In genomic region chr2:173961346-173961705, GRCh38 we compare ENCODE assay signal across 11 cellular contexts. TPM values are rescaled to one million over a fixed set of nuclear protein-coding genes. Genes with fewer than 3 reads are reported as not detected.
DNase-seq lines count a peak whose midpoint lies in the region; ATAC-seq, FAIRE-seq and TF ChIP-seq lines count a peak whose summit lies in the region.
"Had no signal": no experiment of that assay in that cellular context is flagged by ENCODE, and none has a peak within 500 bp of the region (broad histone marks: within the 10 kb centered on the region; RNA-seq: fewer than 3 reads in every experiment).

No MANE protein-coding gene starts in this region.

- peaks cover 7% of the 10 kb centered on the region for H3K9me3 Mint-ChIP-seq in mesothelial cell of epicardium

- H3K4me1 Mint-ChIP-seq in mesothelial cell of epicardium = peaks cover 46% of the 10 kb centered on the region

- no TSS peak for BruUV-seq in HepG2 (replicated peaks; lab: Mats Ljungman, UMichigan)

- intact Hi-C loops in HepG2 (cut with micrococcal nuclease; ENCODE audit: unreplicated experiment) (loop anchor here (5.0 kb wide), 2 partner anchors 41 to 44 kb away; no protein-coding TSS in a partner anchor), right lobe of liver (cut with DNase I) (no loop called here)

- H3K9me3 ChIP-seq in HepG2 (ENCODE audit: low read length) = no peaks in the 10 kb centered on the region
- H3K9me3 ChIP-seq in right lobe of liver = no peaks in the 10 kb centered on the region
- H3K9me3 ChIP-seq in fibroblast of lung (ENCODE audit: control insufficient read depth, insufficient read depth, low read depth, low read length) = no peaks in the 10 kb centered on the region
- peaks cover 0 to 5% (median 0%) of the 10 kb centered on the region in 3 donors for H3K9me3 ChIP-seq in gastroesophageal sphincter

- 68% methylated on average over 1 of the region's 1 CpG for whole genome bisulfite sequencing in HepG2 (ENCODE audit: low lambda C conversion rate)
- WGBS in right lobe of liver (ENCODE audit: insufficient coverage, low coverage, low lambda C conversion rate, missing lambda C conversion rate) = 83% methylated on average over 1 of the region's 1 CpG
- 60 to 93% methylated on average over 1 of the region's 1 CpG for WGBS in gastroesophageal sphincter (ENCODE audit: low coverage in 1 of 2), 2 donors

- H3K4me2 ChIP-seq in HepG2 (ENCODE audit: low read depth, low read length) (peak overlapping the region; percentile 78), fibroblast of lung (ENCODE audit: extremely low read depth, insufficient read depth, low read length) (no peak overlapping the region)

- H3K27ac Mint-ChIP-seq in mesothelial cell of epicardium = no peak overlapping the region

- H3K4me3 ChIP-seq in HepG2 (replicated peaks in 1 of 3; ENCODE audit: insufficient read depth in 1 of 3, low read depth in 2 of 3, low read length in 3 of 3) (peak overlapping the region in 2 of 3 experiments; percentile 83 to 85; a peak in 3 of 6 replicates), right lobe of liver (no peak overlapping the region), fibroblast of lung (replicated peaks in 1 of 4; ENCODE audit: control extremely low read depth in 1 of 4, insufficient read depth in 1 of 4, low read depth in 3 of 4, low read length in 4 of 4) (peak overlapping the region in 1 of 4 experiments; percentile 99), gastroesophageal sphincter (no peak overlapping the region)

- H3K79me2 ChIP-seq in HepG2 (ENCODE audit: insufficient read depth, low read length) = peaks cover 78% of the 10 kb centered on the region
- H3K79me2 ChIP-seq in fibroblast of lung (ENCODE audit: control insufficient read depth, insufficient read depth, low read length) = peaks cover 69% of the 10 kb centered on the region

- TF ChIP-seq CTCF in HepG2 (CRISPR knock-in tag; IDR thresholded peaks at IDR 0.05) (no peak), right lobe of liver (IDR thresholded peaks at IDR 0.05) (no peak), fibroblast of lung (conservative IDR thresholded peaks at IDR 0.05 in 1 of 2, IDR thresholded peaks at IDR 0.05 in 1 of 2; ENCODE audit: low read depth in 1 of 2, low read length in 2 of 2) (no peak), gastroesophageal sphincter (IDR thresholded peaks at IDR 0.05) (no peak), mesothelial cell of epicardium (IDR thresholded peaks at IDR 0.05; ENCODE audit: unreplicated experiment) (no peak)

- H3K27ac ChIP-seq in HepG2 (ENCODE audit: extremely low read length, insufficient read depth, low read length) (peak overlapping the region; percentile 95), right lobe of liver (no peak overlapping the region), fibroblast of lung (ENCODE audit: insufficient read depth, low read length) (no peak overlapping the region), gastroesophageal sphincter (no peak overlapping the region)

- H4K20me1 ChIP-seq in HepG2 (ENCODE audit: insufficient read depth, low read length) (peaks cover 58% of the 10 kb centered on the region), fibroblast of lung (ENCODE audit: control insufficient read depth, extremely low read depth, insufficient read depth, low read length) (peaks cover 2% of the 10 kb centered on the region)

- TF ChIP-seq POLR2A in HepG2 (IDR thresholded peaks at IDR 0.05; ENCODE audit: insufficient read depth in 1 of 2, low read depth in 2 of 2, low read length in 2 of 2) = no peak
- TF ChIP-seq POLR2A in right lobe of liver (IDR thresholded peaks at IDR 0.05) = no peak
- no peak for TF ChIP-seq POLR2A in gastroesophageal sphincter (IDR thresholded peaks at IDR 0.05)

- H2AFZ ChIP-seq in HepG2 (ENCODE audit: low read length) (no peak overlapping the region), fibroblast of lung (ENCODE audit: low read length) (no peak overlapping the region)

- TF ChIP-seq EP300 in HepG2 (IDR thresholded peaks at IDR 0.05; ENCODE audit: low read depth in 2 of 2, low read length in 2 of 2) = no peak
- no peak for TF ChIP-seq EP300 in HepG2 (CRISPR knock-in tag; IDR thresholded peaks at IDR 0.05; ENCODE audit: borderline replicate concordance)
- no peak for TF ChIP-seq EP300 in gastroesophageal sphincter (IDR thresholded peaks at IDR 0.05)

- in situ Hi-C loops in HepG2 (cut with HindIII; ENCODE audit: extremely low pct_ligation_motif_present, low pct_unique_long_range_greater_than_20kb) (no loop called here), KBM-7 (cut with MboI; ENCODE audit: low pct_unique_long_range_greater_than_20kb, low sequenced_read_pairs) (no loop called here)

- no peak overlapping the region for H3K4me3 Mint-ChIP-seq in mesothelial cell of epicardium

- TF ChIP-seq RAD21 in HepG2 (CRISPR knock-in tag; IDR thresholded peaks at IDR 0.05) = no peak

- H3K36me3 ChIP-seq in HepG2 (replicated peaks in 1 of 2; ENCODE audit: control insufficient read depth in 1 of 2, insufficient read depth in 2 of 2, low read length in 2 of 2) (peaks cover 0 to 13% of the 10 kb centered on the region in 2 experiments), right lobe of liver (no peaks in the 10 kb centered on the region), fibroblast of lung (ENCODE audit: control insufficient read depth, insufficient read depth, low read length) (no peaks in the 10 kb centered on the region), gastroesophageal sphincter (peaks cover 0 to 4% of the 10 kb centered on the region in 2 donors)

- POLR2A ChIA-PET in HepG2 (lab: Yijun Ruan, JAX) = interaction anchor here (0.6 to 1.3 kb wide), 3 partner anchors 9 to 129 kb away, joined by 3 to 6 read pairs (median 4); no protein-coding TSS in a partner anchor

- no peaks in the 10 kb centered on the region for H3K27me3 Mint-ChIP-seq in mesothelial cell of epicardium (ENCODE audit: low read depth)

- ATAC-seq in HepG2 (no peak), right lobe of liver (no peak), gastroesophageal sphincter (no peak)

- peak; percentile 73 for DNase-seq in HepG2 (ENCODE audit: low spot score)
- no peak for DNase-seq in right lobe of liver
- no peak for DNase-seq in RCC 7860 (ENCODE audit: low spot score)
- peak; percentile 31 to 68 for DNase-seq in fibroblast of lung (ENCODE audit: low read depth in 2 of 2)
- no peak for DNase-seq in mesothelial cell of epicardium (ENCODE audit: low spot score in 2 of 2, unreplicated experiment in 2 of 2)
- no peak for DNase-seq in GM03348 (ENCODE audit: low spot score)
- DNase-seq in KBM-7 = no peak
- DNase-seq: kidney, NCI-H187 treated with DMSO at 0.1 percent for 48 hours, Right ventricle myocardium superior had no signal

- CTCF ChIA-PET in HepG2 (lab: Yijun Ruan, JAX; ENCODE audit: low intra/inter-chr PET ratio, low total read pairs) = no interaction called here

- H3K27me3 ChIP-seq in HepG2 (ENCODE audit: control insufficient read depth in 1 of 2, insufficient read depth in 2 of 2, low read length in 2 of 2) (no peaks in the 10 kb centered on the region; a peak in 1 of 5 replicates), right lobe of liver (no peaks in the 10 kb centered on the region), fibroblast of lung (ENCODE audit: control insufficient read depth, insufficient read depth, low read length) (no peaks in the 10 kb centered on the region), gastroesophageal sphincter (no peaks in the 10 kb centered on the region)

- no peak overlapping the region for H3K9ac ChIP-seq in HepG2 (ENCODE audit: insufficient read depth, low read depth, low read length)
- H3K9ac ChIP-seq in fibroblast of lung (ENCODE audit: insufficient read depth, low read length) = no peak overlapping the region

- H3K4me1 ChIP-seq in HepG2 (ENCODE audit: insufficient read depth, low read length) (peaks cover 55% of the 10 kb centered on the region), right lobe of liver (peaks cover 0 to 39% (median 9%) of the 10 kb centered on the region in 4 donors), fibroblast of lung (ENCODE audit: control insufficient read depth, extremely low read depth, insufficient read depth, low read length) (no peaks in the 10 kb centered on the region), gastroesophageal sphincter (peaks cover 7 to 73% (median 14%) of the 10 kb centered on the region in 3 donors)

- no peak for FAIRE-seq in HepG2 (lab: Jason Lieb, UNC)
- peak; percentile 50 for FAIRE-seq in RCC 7860 (lab: Jason Lieb, UNC)
- FAIRE-seq: kidney had no signal

- peaks cover 25% of the 10 kb centered on the region for H3K36me3 Mint-ChIP-seq in mesothelial cell of epicardium

TF ChIP-seq in HepG2, 621 proteins besides CTCF, POLR2A, EP300 and RAD21 (continues in another document):
- TF ChIP-seq ZNF382 (CRISPR knock-in tag; IDR thresholded peaks at IDR 0.05; ENCODE audit: borderline replicate concordance) (no peak), MYC (CRISPR knock-in tag; IDR thresholded peaks at IDR 0.05; ENCODE audit: borderline replicate concordance) (no peak)

RNA-seq across cellular contexts. Expression of gene SP3, which starts 3.8 kb away (rescaled TPM):
- total RNA-seq in HepG2 (2016; rRNA removed; fragmentation: Illumina TruSeq; extraction: Trizol) = 132 and 171 TPM in 2 replicates
- total RNA-seq in HepG2 (2016; cell fraction: cytosol; rRNA removed; fragmentation: Illumina TruSeq; extraction: Trizol; ENCODE audit: low read depth) = 46.7 and 54.6 TPM in 2 replicates
- 129 and 171 TPM in 2 replicates for total RNA-seq in HepG2 (2016; cell fraction: insoluble cytoplasmic fraction; rRNA removed; fragmentation: Illumina TruSeq; extraction: Trizol)
- 117 and 137 TPM in 2 replicates for total RNA-seq in HepG2 (2016; cell fraction: membrane; rRNA removed; fragmentation: Illumina TruSeq; extraction: Trizol)
- 111 and 118 TPM in 2 replicates for total RNA-seq in HepG2 (2016; cell fraction: nucleus; rRNA removed; fragmentation: Illumina TruSeq; extraction: Trizol)
- polyA plus RNA-seq in HepG2 (2011; rRNA removed) = 53.9 and 57.3 TPM in 2 replicates
- 24.5 and 38.2 TPM in 2 replicates for polyA plus RNA-seq in HepG2 (2011; cell fraction: cytosol; rRNA removed)
- polyA plus RNA-seq in HepG2 (2011; cell fraction: nucleus; rRNA removed) = 29.7 TPM in 2 replicates
- 42.0 and 48.0 TPM in 2 replicates for polyA plus RNA-seq in HepG2 (2012)
- polyA plus RNA-seq in HepG2 (2016; cell fraction: cytosol; fragmentation: Illumina TruSeq; extraction: Trizol; ENCODE audit: low read depth) = 5.3 and 5.5 TPM in 2 replicates
- polyA plus RNA-seq in HepG2 (2016; cell fraction: insoluble cytoplasmic fraction; fragmentation: Illumina TruSeq; extraction: Trizol; ENCODE audit: low read depth) = 79.1 and 85.5 TPM in 2 replicates
- polyA plus RNA-seq in HepG2 (2016; cell fraction: membrane; fragmentation: Illumina TruSeq; extraction: Trizol; ENCODE audit: low read depth) = 24.8 and 28.9 TPM in 2 replicates
- polyA plus RNA-seq in HepG2 (2016; cell fraction: nucleus; fragmentation: Illumina TruSeq; extraction: Trizol; ENCODE audit: insufficient read depth, low read depth) = 51.2 and 54.9 TPM in 2 replicates
- 45.0 and 74.0 TPM in 2 replicates for polyA minus RNA-seq in HepG2 (2011; rRNA and poly(A)+ RNA removed; ENCODE audit: low replicate concordance)
- 67.2 and 72.9 TPM in 2 replicates for polyA minus RNA-seq in HepG2 (2011; cell fraction: cytosol; rRNA and poly(A)+ RNA removed)
- 202 and 214 TPM in 2 replicates for polyA minus RNA-seq in HepG2 (2011; cell fraction: nucleus; rRNA and poly(A)+ RNA removed)
- total RNA-seq in right lobe of liver = 10 to 100 TPM; 28.4 to 36.5 (median 32.4) TPM
- 124 and 125 TPM in 2 replicates for total RNA-seq in fibroblast of lung
- polyA plus RNA-seq in fibroblast of lung = 52.2 and 64.1 TPM in 2 replicates
- polyA plus RNA-seq in fibroblast of lung (2012) = 33.3 and 34.4 TPM in 2 replicates
- 36.7 and 44.8 TPM in 2 replicates for polyA minus RNA-seq in fibroblast of lung (ENCODE audit: low replicate concordance)
- total RNA-seq in gastroesophageal sphincter = 10 to 100 TPM; 69.7 to 94.3 (median 87.6) TPM
- 106 to 113 TPM (median 110 TPM) in 3 replicates for total RNA-seq in mesothelial cell of epicardium

Comparison
In these comparisons a context has a peak if more than half of its experiments do, and no peak if none do; other contexts are left out.
1. DNase-seq: peak in HepG2 (single experiment) and fibroblast of lung (2 of 2); none in right lobe of liver (0 of 3), RCC 7860 (single experiment), mesothelial cell of epicardium (0 of 2), GM03348 (single experiment) and KBM-7 (single experiment).
2. H3K4me3 ChIP-seq: peak in HepG2 (2 of 3); none in right lobe of liver (0 of 3) and gastroesophageal sphincter (0 of 2).